ENCODE assay signal across 31 cellular contexts in the genomic region with DNA sequence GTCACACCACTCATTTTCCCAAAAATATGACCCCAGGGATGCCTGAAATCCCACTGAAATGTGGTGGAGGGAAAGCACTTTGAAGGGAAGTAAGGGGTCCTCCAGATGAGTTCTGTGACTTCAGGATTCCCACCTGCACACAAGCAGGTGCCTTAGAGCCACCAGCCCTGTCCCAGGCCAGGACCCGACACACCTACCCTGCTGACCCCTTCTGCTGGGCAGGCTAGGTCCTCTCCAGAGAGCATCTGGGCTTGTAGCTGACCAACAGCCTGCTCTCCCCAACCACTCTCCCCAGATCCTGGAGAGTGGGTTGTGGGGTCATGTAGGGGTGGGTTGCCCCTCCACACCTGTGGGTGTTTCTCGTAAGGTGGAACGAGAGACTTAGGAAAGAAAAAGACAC. TPM values are rescaled to one million over a fixed set of nuclear protein-coding genes. Genes with fewer than 3 reads are reported as not detected.
"Had no signal": no experiment of that assay in that cellular context is flagged by ENCODE, and none has a peak within 500 bp of the region (broad histone marks: within the 10 kb centered on the region; RNA-seq: fewer than 3 reads in every experiment).

No MANE protein-coding gene starts in this region.

- H3K27me3 Mint-ChIP-seq: activated CD4-positive, alpha-beta memory T cell treated with anti-CD3 and anti-CD28 coated beads for 36 hours; dendritic cell treated with granulocyte-macrophage colony-stimulating factor and Interleukin-4, amounts not matched to agents 40 ng/mL and 50 ng/mL, for 4 days; naive B cell; T-helper 17 cell had no signal

- H3K4me3 ChIP-seq: breast epithelium, esophagus muscularis mucosa, heart left ventricle, left ventricle myocardium inferior, pancreas, right atrium auricular region, stomach, tibial artery had no signal

- H3K4me1 Mint-ChIP-seq: activated CD4-positive, alpha-beta T cell treated with anti-CD3 and anti-CD28 coated beads, Interleukin-2, amount 10 ng/mL, durations not matched to agents 24 days and 14 days; activated naive CD4-positive, alpha-beta T cell treated with anti-CD3 and anti-CD28 coated beads, Interleukin-2, amount 10 ng/mL, durations not matched to agents 7 days and 5 days; activated naive CD8-positive, alpha-beta T cell treated with anti-CD3 and anti-CD28 coated beads, Interleukin-2, amount 10 ng/mL, durations not matched to agents 7 days and 5 days; mesothelial cell of epicardium; naive B cell; stimulated activated naive B cell treated with anti-CD40 and anti-IgM and Interleukin-4, amounts not matched to agents 10 μg/mL and 1 μg/mL and 100 μg/mL, for 72 hours had no signal

- ATAC-seq: foreskin keratinocyte; heart left ventricle; pancreas; stimulated activated naive B cell treated with anti-CD40 and anti-IgM and Interleukin-4, amounts not matched to agents 10 μg/mL and 1 μg/mL and 100 μg/mL, for 72 hours; T-helper 17 cell had no signal

- H3K4me3 Mint-ChIP-seq: activated CD4-positive, alpha-beta memory T cell treated with anti-CD3 and anti-CD28 coated beads for 36 hours; activated CD4-positive, alpha-beta T cell treated with anti-CD3 and anti-CD28 coated beads, Interleukin-2, amount 10 ng/mL, durations not matched to agents 24 days and 14 days; activated naive CD4-positive, alpha-beta T cell treated with anti-CD3 and anti-CD28 coated beads, Interleukin-2, amount 10 ng/mL, durations not matched to agents 7 days and 5 days; activated naive CD8-positive, alpha-beta T cell treated with anti-CD3 and anti-CD28 coated beads, Interleukin-2, amount 10 ng/mL, durations not matched to agents 7 days and 5 days; dendritic cell treated with granulocyte-macrophage colony-stimulating factor and Interleukin-4, amounts not matched to agents 40 ng/mL and 50 ng/mL, for 4 days; mesothelial cell of epicardium; naive B cell; stimulated activated naive B cell treated with anti-CD40 and anti-IgM and Interleukin-4, amounts not matched to agents 10 μg/mL and 1 μg/mL and 100 μg/mL, for 72 hours; T-helper 17 cell had no signal

- H3K27ac ChIP-seq: breast epithelium, esophagus muscularis mucosa, foreskin keratinocyte, heart left ventricle, left ventricle myocardium inferior, pancreas, right atrium auricular region, stomach, tibial artery, WERI-Rb-1 had no signal

- H3K27ac Mint-ChIP-seq: activated CD4-positive, alpha-beta memory T cell treated with anti-CD3 and anti-CD28 coated beads for 36 hours; activated CD4-positive, alpha-beta T cell treated with anti-CD3 and anti-CD28 coated beads, Interleukin-2, amount 10 ng/mL, durations not matched to agents 24 days and 14 days; activated naive CD4-positive, alpha-beta T cell treated with anti-CD3 and anti-CD28 coated beads, Interleukin-2, amount 10 ng/mL, durations not matched to agents 7 days and 5 days; activated naive CD8-positive, alpha-beta T cell treated with anti-CD3 and anti-CD28 coated beads, Interleukin-2, amount 10 ng/mL, durations not matched to agents 7 days and 5 days; dendritic cell treated with granulocyte-macrophage colony-stimulating factor and Interleukin-4, amounts not matched to agents 40 ng/mL and 50 ng/mL, for 4 days; mesothelial cell of epicardium; naive B cell; stimulated activated naive B cell treated with anti-CD40 and anti-IgM and Interleukin-4, amounts not matched to agents 10 μg/mL and 1 μg/mL and 100 μg/mL, for 72 hours; T-helper 17 cell had no signal

- H3K4me1 ChIP-seq: breast epithelium, esophagus muscularis mucosa, foreskin keratinocyte, heart left ventricle, left ventricle myocardium inferior, pancreas, right atrium auricular region, stomach, tibial artery had no signal

- FAIRE-seq: pancreas had no signal

- H3K36me3 Mint-ChIP-seq: activated CD4-positive, alpha-beta memory T cell treated with anti-CD3 and anti-CD28 coated beads for 36 hours; activated naive CD4-positive, alpha-beta T cell treated with anti-CD3 and anti-CD28 coated beads, Interleukin-2, amount 10 ng/mL, durations not matched to agents 7 days and 5 days; activated naive CD8-positive, alpha-beta T cell treated with anti-CD3 and anti-CD28 coated beads, Interleukin-2, amount 10 ng/mL, durations not matched to agents 7 days and 5 days; mesothelial cell of epicardium; naive B cell; stimulated activated naive B cell treated with anti-CD40 and anti-IgM and Interleukin-4, amounts not matched to agents 10 μg/mL and 1 μg/mL and 100 μg/mL, for 72 hours had no signal

- H3K27me3 ChIP-seq: breast epithelium, esophagus muscularis mucosa, foreskin keratinocyte, heart left ventricle, pancreas, right atrium auricular region, stomach, tibial artery had no signal

- H3K36me3 ChIP-seq: breast epithelium, esophagus muscularis mucosa, heart left ventricle, left ventricle myocardium inferior, pancreas, right atrium auricular region, stomach, tibial artery, WERI-Rb-1 had no signal

- H3K9me3 Mint-ChIP-seq: activated CD4-positive, alpha-beta memory T cell treated with anti-CD3 and anti-CD28 coated beads for 36 hours; activated CD4-positive, alpha-beta T cell treated with anti-CD3 and anti-CD28 coated beads, Interleukin-2, amount 10 ng/mL, durations not matched to agents 24 days and 14 days; activated naive CD4-positive, alpha-beta T cell treated with anti-CD3 and anti-CD28 coated beads, Interleukin-2, amount 10 ng/mL, durations not matched to agents 7 days and 5 days; activated naive CD8-positive, alpha-beta T cell treated with anti-CD3 and anti-CD28 coated beads, Interleukin-2, amount 10 ng/mL, durations not matched to agents 7 days and 5 days; dendritic cell treated with granulocyte-macrophage colony-stimulating factor and Interleukin-4, amounts not matched to agents 40 ng/mL and 50 ng/mL, for 4 days; mesothelial cell of epicardium; naive B cell; stimulated activated naive B cell treated with anti-CD40 and anti-IgM and Interleukin-4, amounts not matched to agents 10 μg/mL and 1 μg/mL and 100 μg/mL, for 72 hours had no signal

- DNase-seq: activated CD4-positive, alpha-beta memory T cell treated with anti-CD3 and anti-CD28 coated beads for 36 hours; activated CD4-positive, alpha-beta T cell treated with anti-CD3 and anti-CD28 coated beads, Interleukin-2, amount 10 ng/mL, durations not matched to agents 24 days and 14 days; activated CD4-positive, CD25-positive, alpha-beta regulatory T cell treated with anti-CD3 and anti-CD28 coated beads, Interleukin-2, amount 50 U/mL, for 72 hours; activated CD8-positive, alpha-beta memory T cell treated with anti-CD3 and anti-CD28 coated beads, Interleukin-2, amount 50 U/mL, for 4 hours; activated gamma-delta T cell; activated naive CD4-positive, alpha-beta T cell treated with anti-CD3 and anti-CD28 coated beads, Interleukin-2, amount 10 ng/mL, durations not matched to agents 7 days and 5 days; activated naive CD8-positive, alpha-beta T cell treated with anti-CD3 and anti-CD28 coated beads, Interleukin-2, amount 10 ng/mL, durations not matched to agents 7 days and 5 days; activated T-cell treated with anti-CD3 and anti-CD28 coated beads, Interleukin-2, amount 50 U/mL, for 1 hour; central memory CD4-positive, alpha-beta T cell; foreskin keratinocyte; heart left ventricle; islet precursor cell; left ventricle myocardium inferior; naive B cell; nucleus accumbens; pancreas; stimulated activated CD4-positive, alpha-beta T cell treated with anti-CD3 and anti-CD28 coated beads, Interleukin-15, amount 100 ng/mL, for 24 hours; stimulated activated CD4-positive, alpha-beta T cell treated with anti-CD3 and anti-CD28 coated beads, Interleukin-2, amount 100 ng/mL, for 24 hours; stimulated activated naive B cell treated with anti-CD40 and anti-IgM and Interleukin-4, amounts not matched to agents 10 μg/mL and 1 μg/mL and 100 μg/mL, for 72 hours; stomach; T-helper 17 cell; T1000; tibial artery; WERI-Rb-1 had no signal

- H3K9me3 ChIP-seq: breast epithelium, esophagus muscularis mucosa, heart left ventricle, left ventricle myocardium inferior, pancreas, right atrium auricular region, stomach, tibial artery had no signal

RNA-seq across cellular contexts. Expression of a gene that starts 14.9 kb away (rescaled TPM):
- total RNA-seq: foreskin keratinocyte, lung microvascular endothelial cell, pulmonary artery endothelial cell had no signal
- polyA plus RNA-seq: foreskin keratinocyte had no signal
